10 cellular contexts compared by ENCODE assay signal in the genomic region with DNA sequence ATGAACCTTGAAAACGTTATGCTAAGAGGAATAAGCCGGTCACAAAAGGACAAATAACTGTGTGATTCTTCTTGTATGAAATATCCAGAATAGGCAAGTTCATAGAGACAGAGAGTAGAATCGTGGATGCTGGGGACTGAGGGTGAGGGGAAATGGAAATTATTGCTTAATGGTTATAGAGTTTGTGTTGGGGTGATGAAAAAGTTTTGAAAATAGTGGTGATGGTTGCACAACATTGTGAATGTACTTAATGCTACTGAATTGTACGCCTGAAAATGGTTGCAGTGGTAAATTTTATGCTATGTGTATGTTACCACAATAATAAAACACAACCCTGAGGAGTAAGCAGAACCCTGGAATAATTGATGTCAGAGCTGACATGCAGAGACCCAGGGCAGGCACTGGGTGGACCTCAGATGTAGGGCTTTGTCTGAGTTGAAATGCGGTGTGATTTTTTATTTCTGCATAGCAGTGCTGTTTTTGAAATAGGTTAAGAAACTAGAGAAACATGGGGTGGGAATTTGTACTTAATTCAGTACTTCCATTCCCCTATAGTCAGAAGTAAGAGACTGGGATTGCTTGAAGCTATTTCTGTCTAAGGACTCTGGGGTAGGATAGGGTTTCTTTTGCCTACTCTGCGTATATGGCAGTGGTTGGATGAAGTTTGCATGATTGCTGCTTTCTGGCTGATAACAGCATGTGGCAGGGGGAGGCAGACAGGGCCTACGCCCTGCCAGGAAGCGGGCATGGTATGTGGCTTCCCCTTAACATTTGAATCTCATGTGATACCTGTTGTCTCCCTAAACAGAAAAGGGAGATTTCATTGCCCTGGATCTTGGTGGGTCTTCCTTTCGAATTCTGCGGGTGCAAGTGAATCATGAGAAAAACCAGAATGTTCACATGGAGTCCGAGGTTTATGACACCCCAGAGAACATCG. TPM values are rescaled to one million over a fixed set of nuclear protein-coding genes. Genes with fewer than 3 reads are reported as not detected.
DNase-seq lines count a peak whose midpoint lies in the region; ATAC-seq and TF ChIP-seq lines count a peak whose summit lies in the region.
"Had no signal": no experiment of that assay in that cellular context is flagged by ENCODE, and none has a peak within 500 bp of the region (broad histone marks: within the 10 kb centered on the region; RNA-seq: fewer than 3 reads in every experiment).

No MANE protein-coding gene starts in this region.

- CTCF ChIA-PET in MCF 10A (lab: Yijun Ruan, JAX) = interaction anchor here (0.7 to 1.4 kb wide), 5 partner anchors 10 to 113 kb away, joined by 3 to 4 read pairs (median 4); no protein-coding TSS in a partner anchor
- CTCF ChIA-PET in mammary epithelial cell (lab: Charles Lee; ENCODE audit: low non-redundant PET) = no interaction called here

- H3K79me2 ChIP-seq in mammary epithelial cell (ENCODE audit: insufficient read depth, low read length) = peaks cover 84% of the 10 kb centered on the region

- no peak for TF ChIP-seq POLR2A in upper lobe of left lung (IDR thresholded peaks at IDR 0.05)

- H3K27me3 Mint-ChIP-seq in MCF 10A (ENCODE audit: insufficient read depth, unreplicated experiment) = no peaks in the 10 kb centered on the region

- no peaks in the 10 kb centered on the region for H4K20me1 ChIP-seq in mammary epithelial cell (ENCODE audit: insufficient read depth, low read length)

- H3K9me3 ChIP-seq in mammary epithelial cell (replicated peaks; ENCODE audit: insufficient read depth, low read length) = no peaks in the 10 kb centered on the region
- H3K9me3 ChIP-seq in upper lobe of left lung = no peaks in the 10 kb centered on the region
- H3K9me3 ChIP-seq: heart left ventricle had no signal

- ATAC-seq in upper lobe of left lung (ENCODE audit: low FRiP score in 2 of 2) = no peak
- ATAC-seq in HG02798 (IDR thresholded peaks at IDR 0.05; ENCODE audit: poor library complexity, unreplicated experiment) = no peak
- ATAC-seq: heart left ventricle had no signal

- H3K9ac ChIP-seq in mammary epithelial cell (ENCODE audit: insufficient read depth, low read length) = no peak overlapping the region

- no peak overlapping the region for H3K27ac ChIP-seq in mammary epithelial cell (ENCODE audit: insufficient read depth, low read depth, low read length)
- peak overlapping the region; percentile 48 to 82 (median 80) for H3K27ac ChIP-seq in upper lobe of left lung

- no peak for TF ChIP-seq CTCF in MCF 10A (IDR thresholded peaks at IDR 0.05; ENCODE audit: unreplicated experiment)
- no peak for TF ChIP-seq CTCF in mammary epithelial cell (conservative IDR thresholded peaks at IDR 0.05 in 1 of 2, IDR thresholded peaks at IDR 0.05 in 1 of 2; ENCODE audit: extremely low read depth in 1 of 2, insufficient read depth in 1 of 2, low read depth in 1 of 2, low read length in 2 of 2)
- TF ChIP-seq CTCF in fibroblast of mammary gland (conservative IDR thresholded peaks at IDR 0.05; ENCODE audit: control insufficient read depth, insufficient read depth, low read depth, low read length) = no peak
- TF ChIP-seq CTCF in upper lobe of left lung (IDR thresholded peaks at IDR 0.05) = no peak

- dilution Hi-C loops in mammary epithelial cell (cut with HindIII; ENCODE audit: low sequenced_read_pairs) = no loop called here

- H3K4me1 ChIP-seq in mammary epithelial cell (ENCODE audit: insufficient read depth, low read length) (peaks cover 43% of the 10 kb centered on the region), upper lobe of left lung (peaks cover 49 to 55% (median 50%) of the 10 kb centered on the region in 4 donors)

- H3K36me3 Mint-ChIP-seq in MCF 10A (ENCODE audit: insufficient read depth, unreplicated experiment) = peaks cover 42% of the 10 kb centered on the region

- peak overlapping the region; percentile 45 for H3K4me3 Mint-ChIP-seq in MCF 10A (ENCODE audit: unreplicated experiment)

- peak overlapping the region; percentile 50 for H3K27ac Mint-ChIP-seq in MCF 10A (ENCODE audit: low read depth, unreplicated experiment)

- 96% methylated on average over 12 of the region's 12 CpGs for WGBS in mammary epithelial cell (ENCODE audit: low coverage, missing lambda C conversion rate)
- WGBS in upper lobe of left lung, 2 donors = 66 to 75% methylated on average over 11 to 12 of the region's 12 CpGs

- H3K36me3 ChIP-seq in mammary epithelial cell (ENCODE audit: insufficient read depth, low read length) (peaks cover 8% of the 10 kb centered on the region), upper lobe of left lung (peaks cover 0 to 23% (median 2%) of the 10 kb centered on the region in 4 donors)

- BruUV-seq in MCF 10A (replicated peaks; lab: Mats Ljungman, UMichigan) = no TSS peak
- BruUV-seq in mammary epithelial cell (replicated peaks; lab: Mats Ljungman, UMichigan) = no TSS peak

- peaks cover 52% of the 10 kb centered on the region for H3K4me1 Mint-ChIP-seq in MCF 10A (ENCODE audit: insufficient read depth, unreplicated experiment)

- intact Hi-C loops in MCF 10A (cut with micrococcal nuclease) (loop anchor here (5.0 kb wide), 1 partner anchor 42 kb away; no protein-coding TSS in a partner anchor), mammary epithelial cell (cut with micrococcal nuclease) (loop anchor here (1.0 kb wide), 1 partner anchor 22 kb away; no protein-coding TSS in a partner anchor)

- in situ Hi-C loops in mammary epithelial cell (cut with MboI; ENCODE audit: low sequenced_read_pairs in 2 of 2) = no loop called here

- no peak overlapping the region for H3K4me2 ChIP-seq in mammary epithelial cell (ENCODE audit: insufficient read depth, low read depth, low read length)

- H3K4me3 ChIP-seq in mammary epithelial cell (replicated peaks in 1 of 3; ENCODE audit: insufficient read depth in 1 of 3, low read depth in 2 of 3, low read length in 3 of 3) (no peak overlapping the region), fibroblast of mammary gland (ENCODE audit: control insufficient read depth, low read depth, low read length) (no peak overlapping the region), upper lobe of left lung (no peak overlapping the region)
- H3K4me3 ChIP-seq: heart left ventricle had no signal

- POLR2A ChIA-PET in MCF 10A (lab: Yijun Ruan, JAX) = interaction anchor here (0.7 to 9.0 kb wide), 10 partner anchors 9 to 43 kb away, joined by 3 to 84 read pairs (median 30); no protein-coding TSS in a partner anchor

- no peaks in the 10 kb centered on the region for H3K9me3 Mint-ChIP-seq in MCF 10A (ENCODE audit: unreplicated experiment)

- H3K27me3 ChIP-seq in mammary epithelial cell (ENCODE audit: insufficient read depth, low read length) (no peaks in the 10 kb centered on the region), upper lobe of left lung (no peaks in the 10 kb centered on the region)
- H3K27me3 ChIP-seq: heart left ventricle had no signal

- no peak for TF ChIP-seq EP300 in upper lobe of left lung (IDR thresholded peaks at IDR 0.05)

- no peak overlapping the region for H2AFZ ChIP-seq in mammary epithelial cell (ENCODE audit: low read depth, low read length)

- DNase-seq in MCF 10A (ENCODE audit: unreplicated experiment) (peak; percentile 73), mammary epithelial cell (no peak), fibroblast of mammary gland (ENCODE audit: low read depth) (peak; percentile 65), upper lobe of left lung (no peak), pons (ENCODE audit: low spot score) (no peak), globus pallidus (ENCODE audit: low spot score) (no peak)
- peak; percentile 42 for DNase-seq in activated CD4-positive, alpha-beta T cell treated with anti-CD3 and anti-CD28 coated beads, Interleukin-2, amount 50 U/mL, for 1 hour
- DNase-seq: NCI-H510A treated with DMSO at 0.1 percent for 48 hours had no signal

RNA-seq across cellular contexts. Expression of a gene that starts 57.4 kb away (rescaled TPM):
- total RNA-seq in MCF 10A (2022) (not detected in 2 replicates), mammary epithelial cell (not detected), upper lobe of left lung (1 to 10 TPM in 2 of 6 donors, under 1 TPM in 1, not detected in 3; 0.94 to 1.4 (median 1.2) TPM)
- polyA plus RNA-seq in mammary epithelial cell = 0.08 TPM
- polyA minus RNA-seq in mammary epithelial cell = not detected

Comparison
In these comparisons a context has a peak if more than half of its experiments do, and no peak if none do; other contexts are left out.
1. DNase-seq: peak in MCF 10A (single experiment), activated CD4-positive, alpha-beta T cell treated with anti-CD3 and anti-CD28 coated beads, Interleukin-2, amount 50 U/mL, for 1 hour (single experiment) and fibroblast of mammary gland (single experiment); none in mammary epithelial cell (single experiment), upper lobe of left lung (0 of 2), pons (single experiment) and globus pallidus (single experiment).